In the genomic region with DNA sequence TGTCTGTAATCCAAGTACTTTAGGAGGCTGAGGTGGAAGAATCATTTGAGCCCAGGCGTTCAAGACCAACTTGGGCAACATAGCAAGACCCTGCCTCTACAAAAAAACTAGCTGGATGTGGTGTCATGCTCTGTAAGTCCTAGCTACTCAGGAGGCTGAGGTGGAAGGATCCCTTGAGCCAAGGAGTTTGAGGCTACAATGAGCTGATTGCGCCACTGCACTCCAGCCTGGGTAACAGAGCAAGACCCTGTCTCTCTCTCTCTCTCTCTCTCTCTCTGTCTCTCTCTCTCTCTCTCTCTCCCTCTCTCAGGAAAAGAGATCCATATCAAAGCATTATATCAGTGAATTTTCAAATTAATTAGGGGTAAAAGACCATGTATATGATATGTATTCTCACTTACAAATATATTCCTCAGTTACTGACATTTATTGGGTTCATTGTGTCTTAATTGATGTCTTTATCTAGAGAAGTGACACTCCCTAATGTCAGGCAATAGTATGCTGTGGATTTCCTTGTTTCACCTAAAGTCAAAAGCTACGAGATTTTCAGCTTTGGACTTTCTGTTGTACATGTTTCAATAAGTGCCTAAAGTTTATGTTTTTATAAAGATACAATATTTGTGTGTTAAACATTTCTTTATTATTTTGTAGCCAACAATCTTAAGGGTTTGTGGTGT, we compare ENCODE assay signal across 1 cellular context.
TF ChIP-seq lines count a peak whose summit lies in the region.

No MANE protein-coding gene starts in this region.

TF ChIP-seq in HEK293, 187 proteins besides CTCF, POLR2A, EP300 and RAD21 (continued from another document):
- TF ChIP-seq, protein P1, sequence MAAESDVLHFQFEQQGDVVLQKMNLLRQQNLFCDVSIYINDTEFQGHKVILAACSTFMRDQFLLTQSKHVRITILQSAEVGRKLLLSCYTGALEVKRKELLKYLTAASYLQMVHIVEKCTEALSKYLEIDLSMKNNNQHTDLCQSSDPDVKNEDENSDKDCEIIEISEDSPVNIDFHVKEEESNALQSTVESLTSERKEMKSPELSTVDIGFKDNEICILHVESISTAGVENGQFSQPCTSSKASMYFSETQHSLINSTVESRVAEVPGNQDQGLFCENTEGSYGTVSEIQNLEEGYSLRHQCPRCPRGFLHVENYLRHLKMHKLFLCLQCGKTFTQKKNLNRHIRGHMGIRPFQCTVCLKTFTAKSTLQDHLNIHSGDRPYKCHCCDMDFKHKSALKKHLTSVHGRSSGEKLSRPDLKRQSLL (tag by site-specific recombination; IDR thresholded peaks at IDR 0.05), result no peak
- TF ChIP-seq OSR2 (tag by site-specific recombination; IDR thresholded peaks at IDR 0.05) (no peak), ZNF302 (tag by site-specific recombination; IDR thresholded peaks at IDR 0.05; ENCODE audit: low read depth) (no peak), ZNF624 (tag by site-specific recombination; IDR thresholded peaks at IDR 0.05) (no peak), SCRT2 (tag by site-specific recombination; IDR thresholded peaks at IDR 0.05) (no peak)
